Comparison of ENCODE assay signal across 10 cellular contexts in the genomic region with DNA sequence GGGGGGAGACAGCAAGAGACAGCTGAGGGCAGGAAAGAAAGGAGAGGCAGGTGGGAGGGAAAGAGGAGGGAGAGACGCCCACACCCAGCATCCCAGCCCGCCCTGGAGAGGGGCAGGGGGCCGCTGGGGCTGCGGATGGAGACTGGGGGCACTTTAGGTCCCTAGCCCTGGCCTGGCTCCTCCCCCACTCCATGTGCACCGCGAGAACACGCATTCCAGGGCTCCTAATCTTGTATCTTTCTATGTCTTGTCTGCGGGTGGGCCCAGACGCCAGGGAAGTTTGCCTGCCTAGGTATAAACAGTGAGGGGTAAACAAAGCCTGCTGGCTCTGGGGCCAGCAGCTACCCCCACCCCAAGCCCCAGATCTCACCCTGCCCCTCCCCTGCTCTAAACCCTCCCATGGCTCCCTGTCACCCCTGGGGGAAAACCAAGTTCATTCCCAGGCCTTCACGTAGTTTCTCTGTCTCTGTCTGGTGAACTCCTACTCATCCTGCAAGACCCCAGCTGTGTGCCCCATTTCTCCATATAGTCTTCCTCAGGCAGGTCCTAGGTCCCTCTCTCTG. TPM values are rescaled to one million over a fixed set of nuclear protein-coding genes. Genes with fewer than 3 reads are reported as not detected.
DNase-seq lines count a peak whose midpoint lies in the region; ATAC-seq and TF ChIP-seq lines count a peak whose summit lies in the region.
"Had no signal": no experiment of that assay in that cellular context is flagged by ENCODE, and none has a peak within 500 bp of the region (broad histone marks: within the 10 kb centered on the region; RNA-seq: fewer than 3 reads in every experiment).

No MANE protein-coding gene starts in this region.

- CTCF ChIA-PET in PC-9 (lab: Charles Lee), result no interaction called here

- H3K79me2 ChIP-seq in GM23338 (replicated peaks; ENCODE audit: insufficient read depth) (peaks cover 25% of the 10 kb centered on the region), PC-9 (ENCODE audit: low read depth) (no peaks in the 10 kb centered on the region)

- H3K9me3 ChIP-seq in gastroesophageal sphincter (no peaks in the 10 kb centered on the region), sigmoid colon (no peaks in the 10 kb centered on the region), PC-9 (ENCODE audit: insufficient read depth, low read depth) (no peaks in the 10 kb centered on the region)

- DNase-seq in GM23338 (ENCODE audit: low spot score), result no peak
- peak; percentile 83 for DNase-seq in NCI-H82 treated with DMSO at 0.1 percent for 48 hours (lab: John Stamatoyannopoulos, UW; ENCODE audit: unreplicated experiment)
- DNase-seq in sigmoid colon, result no peak
- no peak for DNase-seq in PC-9
- DNase-seq: NCI-H774; stimulated activated CD8-positive, alpha-beta memory T cell treated with anti-CD3 and anti-CD28 coated beads, Interleukin-4, amount 100 ng/mL, for 48 hours had no signal

- TF ChIP-seq POLR2A in gastroesophageal sphincter (IDR thresholded peaks at IDR 0.05) (no peak), sigmoid colon (IDR thresholded peaks at IDR 0.05) (no peak)

- TF ChIP-seq EP300 in gastroesophageal sphincter (IDR thresholded peaks at IDR 0.05), result no peak
- no peak for TF ChIP-seq EP300 in sigmoid colon (IDR thresholded peaks at IDR 0.05)

- BruUV-seq in PC-9 (replicated peaks; lab: Mats Ljungman, UMichigan), result no TSS peak

- TF ChIP-seq CTCF in GM23338 (conservative IDR thresholded peaks at IDR 0.05; ENCODE audit: low read depth in 2 of 2) (no peak), gastroesophageal sphincter (IDR thresholded peaks at IDR 0.05) (no peak), sigmoid colon (IDR thresholded peaks at IDR 0.05) (no peak), PC-9 (conservative IDR thresholded peaks at IDR 0.05) (no peak)

- peaks cover 24% of the 10 kb centered on the region for H3K27me3 Mint-ChIP-seq in GM23338 (ENCODE audit: insufficient read depth, low read depth, poor library complexity)

- H3K9me2 ChIP-seq in GM23338 (ENCODE audit: insufficient read depth) (no peaks in the 10 kb centered on the region), PC-9 (ENCODE audit: insufficient read depth) (no peaks in the 10 kb centered on the region)

- H3K4me1 ChIP-seq in GM23338 (ENCODE audit: insufficient read depth), result peaks cover 47% of the 10 kb centered on the region; the same call in 1 of the 2 replicates
- H3K4me1 ChIP-seq in gastroesophageal sphincter, result peaks cover 2 to 70% (median 24%) of the 10 kb centered on the region in 3 donors
- H3K4me1 ChIP-seq in sigmoid colon, result peaks cover 4 to 67% (median 61%) of the 10 kb centered on the region in 4 donors
- peaks cover 18% of the 10 kb centered on the region for H3K4me1 ChIP-seq in PC-9 (replicated peaks; ENCODE audit: insufficient read depth)

- WGBS in gastroesophageal sphincter (ENCODE audit: low coverage in 1 of 2), 2 donors, result 45 to 56% methylated on average over 1 to 7 of the region's 10 CpGs
- WGBS in sigmoid colon, 2 donors, result 43 to 79% methylated on average over 10 of the region's 10 CpGs

- H4K20me1 ChIP-seq in GM23338 (replicated peaks; ENCODE audit: insufficient read depth) (no peaks in the 10 kb centered on the region; the same call in 1 of the 2 replicates), PC-9 (ENCODE audit: insufficient read depth) (no peaks in the 10 kb centered on the region; the same call in 1 of the 2 replicates)

- 0 out of 2 replicates have a peak overlapping the region, but pooled peaks have one; percentile 20 for H3K4me3 ChIP-seq in GM23338
- peak overlapping the region in 1 of 2 donors; percentile 11 for H3K4me3 ChIP-seq in gastroesophageal sphincter
- H3K4me3 ChIP-seq in sigmoid colon, result peak overlapping the region in 1 of 4 donors; percentile 29
- H3K4me3 ChIP-seq in PC-9, result no peak overlapping the region

- peaks cover 6% of the 10 kb centered on the region; the same call in 1 of the 2 replicates for H3K36me3 ChIP-seq in GM23338 (ENCODE audit: insufficient read depth)
- peaks cover 0 to 72% of the 10 kb centered on the region in 2 donors for H3K36me3 ChIP-seq in gastroesophageal sphincter
- H3K36me3 ChIP-seq in sigmoid colon, result peaks cover 17 to 64% (median 43%) of the 10 kb centered on the region in 4 donors
- H3K36me3 ChIP-seq in PC-9 (ENCODE audit: low read depth), result no peaks in the 10 kb centered on the region

- no peak overlapping the region; the same call in 1 of the 2 replicates for H3K27ac ChIP-seq in GM23338 (ENCODE audit: low read depth)
- H3K27ac ChIP-seq in gastroesophageal sphincter, result peak overlapping the region; percentile 55 to 99 (median 92)
- H3K27ac ChIP-seq in sigmoid colon, result peak overlapping the region; percentile 86 to 99 (median 96)
- no peak overlapping the region for H3K27ac ChIP-seq in PC-9

- H3K4me2 ChIP-seq in GM23338 (peak overlapping the region; percentile 66), PC-9 (no peak overlapping the region)

- peaks cover 42% of the 10 kb centered on the region for H3K36me3 Mint-ChIP-seq in GM23338 (ENCODE audit: low read depth)

- H3K9me3 Mint-ChIP-seq in GM23338, result no peaks in the 10 kb centered on the region; the same call in 2 of the 3 replicates

- peak overlapping the region; percentile 66 for H3K27ac Mint-ChIP-seq in GM23338

- peak overlapping the region; percentile 0; the same call in 1 of the 3 replicates for H3K4me3 Mint-ChIP-seq in GM23338

- intact Hi-C loops in sigmoid colon (cut with DNase I), result no loop called here
- intact Hi-C loops in PC-9 (cut with micrococcal nuclease; ENCODE audit: unreplicated experiment), result no loop called here

- POLR2A ChIA-PET in PC-9 (lab: Charles Lee; ENCODE audit: unreplicated experiment), result no interaction called here

- H3K27me3 ChIP-seq in GM23338 (ENCODE audit: insufficient read depth) (no peaks in the 10 kb centered on the region), gastroesophageal sphincter (no peaks in the 10 kb centered on the region), sigmoid colon (no peaks in the 10 kb centered on the region), PC-9 (ENCODE audit: insufficient read depth, low read depth) (no peaks in the 10 kb centered on the region)

- H3F3A ChIP-seq in GM23338 (replicated peaks; ENCODE audit: low read depth) (peaks cover 16% of the 10 kb centered on the region; the same call in 1 of the 2 replicates), PC-9 (ENCODE audit: insufficient read depth, low read depth) (peaks cover 32% of the 10 kb centered on the region; the same call in 1 of the 2 replicates)

- no peak overlapping the region for H2AFZ ChIP-seq in GM23338
- H2AFZ ChIP-seq in PC-9, result no peak overlapping the region

- peak; percentile 62 for ATAC-seq in GM23338
- no peak for ATAC-seq in gastroesophageal sphincter
- ATAC-seq in GM18858 (IDR thresholded peaks at IDR 0.05; ENCODE audit: unreplicated experiment), result no peak
- ATAC-seq in GM21825 (IDR thresholded peaks at IDR 0.05; ENCODE audit: unreplicated experiment), result no peak

- peaks cover 42% of the 10 kb centered on the region for H3K4me1 Mint-ChIP-seq in GM23338

TF ChIP-seq in GM23338, 12 proteins besides CTCF, POLR2A, EP300 and RAD21 (continues in another document):
- TF ChIP-seq NANOG (IDR thresholded peaks at IDR 0.05; ENCODE audit: borderline replicate concordance) (no peak), POLR2AphosphoS5 (IDR thresholded peaks at IDR 0.05; ENCODE audit: low read depth) (no peak), STAT1 (IDR thresholded peaks at IDR 0.05; ENCODE audit: unreplicated experiment) (no peak), EZH2 (IDR thresholded peaks at IDR 0.05; ENCODE audit: low read depth, unreplicated experiment) (no peak), JUNB (IDR thresholded peaks at IDR 0.05; ENCODE audit: unreplicated experiment) (no peak)
- TF ChIP-seq, protein P1, sequence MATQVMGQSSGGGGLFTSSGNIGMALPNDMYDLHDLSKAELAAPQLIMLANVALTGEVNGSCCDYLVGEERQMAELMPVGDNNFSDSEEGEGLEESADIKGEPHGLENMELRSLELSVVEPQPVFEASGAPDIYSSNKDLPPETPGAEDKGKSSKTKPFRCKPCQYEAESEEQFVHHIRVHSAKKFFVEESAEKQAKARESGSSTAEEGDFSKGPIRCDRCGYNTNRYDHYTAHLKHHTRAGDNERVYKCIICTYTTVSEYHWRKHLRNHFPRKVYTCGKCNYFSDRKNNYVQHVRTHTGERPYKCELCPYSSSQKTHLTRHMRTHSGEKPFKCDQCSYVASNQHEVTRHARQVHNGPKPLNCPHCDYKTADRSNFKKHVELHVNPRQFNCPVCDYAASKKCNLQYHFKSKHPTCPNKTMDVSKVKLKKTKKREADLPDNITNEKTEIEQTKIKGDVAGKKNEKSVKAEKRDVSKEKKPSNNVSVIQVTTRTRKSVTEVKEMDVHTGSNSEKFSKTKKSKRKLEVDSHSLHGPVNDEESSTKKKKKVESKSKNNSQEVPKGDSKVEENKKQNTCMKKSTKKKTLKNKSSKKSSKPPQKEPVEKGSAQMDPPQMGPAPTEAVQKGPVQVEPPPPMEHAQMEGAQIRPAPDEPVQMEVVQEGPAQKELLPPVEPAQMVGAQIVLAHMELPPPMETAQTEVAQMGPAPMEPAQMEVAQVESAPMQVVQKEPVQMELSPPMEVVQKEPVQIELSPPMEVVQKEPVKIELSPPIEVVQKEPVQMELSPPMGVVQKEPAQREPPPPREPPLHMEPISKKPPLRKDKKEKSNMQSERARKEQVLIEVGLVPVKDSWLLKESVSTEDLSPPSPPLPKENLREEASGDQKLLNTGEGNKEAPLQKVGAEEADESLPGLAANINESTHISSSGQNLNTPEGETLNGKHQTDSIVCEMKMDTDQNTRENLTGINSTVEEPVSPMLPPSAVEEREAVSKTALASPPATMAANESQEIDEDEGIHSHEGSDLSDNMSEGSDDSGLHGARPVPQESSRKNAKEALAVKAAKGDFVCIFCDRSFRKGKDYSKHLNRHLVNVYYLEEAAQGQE (IDR thresholded peaks at IDR 0.05; ENCODE audit: unreplicated experiment), result no peak

RNA-seq across cellular contexts. Expression of a gene that starts 5.8 kb away (rescaled TPM):
- 151 and 154 TPM in 2 replicates for total RNA-seq in GM23338 (2014; rRNA removed; shearing (Covaris generic))
- 130 and 132 TPM in 2 replicates for polyA plus RNA-seq in GM23338 (2016; fragmentation: Nextera tagmentation; extraction: Ambion mirVana)
- 100 to 1,000 TPM; 502 to 905 (median 558) TPM for total RNA-seq in gastroesophageal sphincter
- 100 to 1,000 TPM; 581 to 711 (median 629) TPM for total RNA-seq in sigmoid colon
- 100 to 1,000 TPM; 561 to 714 (median 581) TPM for polyA plus RNA-seq in sigmoid colon
- total RNA-seq in PC-9 (2021), result 210 and 217 TPM in 2 replicates

RNA-seq across cellular contexts. Expression of a gene that starts 27.5 kb away (rescaled TPM):
- 21.3 and 22.8 TPM in 2 replicates for total RNA-seq in GM23338 (2014; rRNA removed; shearing (Covaris generic))
- polyA plus RNA-seq in GM23338 (2016; fragmentation: Nextera tagmentation; extraction: Ambion mirVana) (5.2 and 5.6 TPM in 2 replicates), sigmoid colon (10 to 100 TPM; 10.9 to 20.9 (median 14.4) TPM)
- total RNA-seq in gastroesophageal sphincter (10 to 100 TPM; 27.1 to 46.1 (median 34.4) TPM), sigmoid colon (10 to 100 TPM; 27.8 to 66.5 (median 47.3) TPM), PC-9 (2021) (13.7 and 21.8 TPM in 2 replicates)
- total RNA-seq: HT1080 had no signal

RNA-seq across cellular contexts. Expression of a gene that starts 37.6 kb away (rescaled TPM):
- 22.6 and 26.9 TPM in 2 replicates for total RNA-seq in GM23338 (2014; rRNA removed; shearing (Covaris generic))
- polyA plus RNA-seq in GM23338 (2016; fragmentation: Nextera tagmentation; extraction: Ambion mirVana) (15.8 and 16.2 TPM in 2 replicates), sigmoid colon (100 to 1,000 TPM in 2 of 3 donors, 10 to 100 TPM in 1; 90.1 to 151 (median 150) TPM)
- total RNA-seq in gastroesophageal sphincter (100 to 1,000 TPM in 1 of 4 donors, 10 to 100 TPM in 3; 68.4 to 154 (median 83.4) TPM), sigmoid colon (10 to 100 TPM; 43.2 to 52.5 (median 45.4) TPM), PC-9 (2021) (36.9 and 38.8 TPM in 2 replicates)

Comparison
In these comparisons a context has a peak if more than half of its experiments do, and no peak if none do; other contexts are left out.
1. H3K27ac ChIP-seq: peak in gastroesophageal sphincter (4 of 4) and sigmoid colon (4 of 4); none in GM23338 (single experiment) and PC-9 (single experiment).